ENCODE assay signal across 8 cellular contexts in genomic region chr1:81799939-81800740, GRCh38. TPM values are rescaled to one million over a fixed set of nuclear protein-coding genes. Genes with fewer than 3 reads are reported as not detected.
DNase-seq lines count a peak whose midpoint lies in the region; ATAC-seq and TF ChIP-seq lines count a peak whose summit lies in the region.

No MANE protein-coding gene starts in this region.

- H3K27ac Mint-ChIP-seq in stimulated activated naive CD8-positive, alpha-beta T cell treated with anti-CD3 and anti-CD28 coated beads, Interleukin-15, Interleukin-2, amounts not matched to agents 100 ng/mL and 50 ng/mL, for 24 hours = no peak overlapping the region

- peak overlapping the region; percentile 73 for H3K4me3 ChIP-seq in foreskin fibroblast (ENCODE audit: low read depth in 1 of 2, low read length in 2 of 2)

- H3K9me3 Mint-ChIP-seq in stimulated activated naive CD8-positive, alpha-beta T cell treated with anti-CD3 and anti-CD28 coated beads, Interleukin-15, Interleukin-2, amounts not matched to agents 100 ng/mL and 50 ng/mL, for 24 hours = no peaks in the 10 kb centered on the region

- H3K4me3 Mint-ChIP-seq in stimulated activated naive CD8-positive, alpha-beta T cell treated with anti-CD3 and anti-CD28 coated beads, Interleukin-15, Interleukin-2, amounts not matched to agents 100 ng/mL and 50 ng/mL, for 24 hours = peak overlapping the region; percentile 17

- peaks cover 11% of the 10 kb centered on the region for H3K4me1 Mint-ChIP-seq in stimulated activated naive CD8-positive, alpha-beta T cell treated with anti-CD3 and anti-CD28 coated beads, Interleukin-15, Interleukin-2, amounts not matched to agents 100 ng/mL and 50 ng/mL, for 24 hours (ENCODE audit: low read depth)

- no peak for ATAC-seq in stimulated activated naive CD8-positive, alpha-beta T cell treated with anti-CD3 and anti-CD28 coated beads, Interleukin-15, Interleukin-2, amounts not matched to agents 100 U/mL and 50 U/mL, for 24 hours
- ATAC-seq in SK-N-SH treated with all-trans-retinoic acid at 6 μM for 48 hours (peak; percentile 46), omental fat pad (ENCODE audit: low FRiP score) (peak; percentile 35), HG03378 (IDR thresholded peaks at IDR 0.05; ENCODE audit: unreplicated experiment) (no peak), HG03457 (IDR thresholded peaks at IDR 0.05; ENCODE audit: unreplicated experiment) (no peak), GM21367 (IDR thresholded peaks at IDR 0.05; ENCODE audit: unreplicated experiment) (no peak)

- H3K27me3 Mint-ChIP-seq in stimulated activated naive CD8-positive, alpha-beta T cell treated with anti-CD3 and anti-CD28 coated beads, Interleukin-15, Interleukin-2, amounts not matched to agents 100 ng/mL and 50 ng/mL, for 24 hours = peaks cover 46% of the 10 kb centered on the region

- peaks cover 4% of the 10 kb centered on the region for H3K36me3 Mint-ChIP-seq in stimulated activated naive CD8-positive, alpha-beta T cell treated with anti-CD3 and anti-CD28 coated beads, Interleukin-15, Interleukin-2, amounts not matched to agents 100 ng/mL and 50 ng/mL, for 24 hours (ENCODE audit: low read depth)

- no peak for TF ChIP-seq CTCF in foreskin fibroblast (IDR thresholded peaks at IDR 0.05; ENCODE audit: low read depth, low read length)
- no peak for TF ChIP-seq CTCF in omental fat pad (IDR thresholded peaks at IDR 0.05)

- no peak for DNase-seq in stimulated activated naive CD8-positive, alpha-beta T cell treated with anti-CD3 and anti-CD28 coated beads, Interleukin-15, Interleukin-2, amounts not matched to agents 100 U/mL and 50 U/mL, for 24 hours
- peak; percentile 70 to 86 for DNase-seq in foreskin fibroblast
- no peak for DNase-seq in omental fat pad (ENCODE audit: low spot score)

TF ChIP-seq in SK-N-SH treated with all-trans-retinoic acid at 6 μM for 48 hours, 23 proteins besides CTCF, POLR2A, EP300 and RAD21:
- TF ChIP-seq ZC3H10 (CRISPR knock-in tag; IDR thresholded peaks at IDR 0.05) (no peak), PATZ1 (CRISPR knock-in tag; IDR thresholded peaks at IDR 0.05; ENCODE audit: borderline replicate concordance) (peak; percentile 22; the same call in 1 of the 2 replicates)

RNA-seq across cellular contexts. Expression of gene ADGRL2, which starts 0.6 kb away (rescaled TPM):
- total RNA-seq in omental fat pad = 10 to 100 TPM; 50.7 to 72.4 (median 54.2) TPM

Comparison
In these comparisons a context has a peak if more than half of its experiments do, and no peak if none do; other contexts are left out.
1. ATAC-seq: peak in SK-N-SH treated with all-trans-retinoic acid at 6 μM for 48 hours (single experiment) and omental fat pad (single experiment); none in stimulated activated naive CD8-positive, alpha-beta T cell treated with anti-CD3 and anti-CD28 coated beads, Interleukin-15, Interleukin-2, amounts not matched to agents 100 U/mL and 50 U/mL, for 24 hours (single experiment), HG03378 (single experiment), HG03457 (single experiment) and GM21367 (single experiment).
2. DNase-seq: peak in foreskin fibroblast (2 of 2); none in stimulated activated naive CD8-positive, alpha-beta T cell treated with anti-CD3 and anti-CD28 coated beads, Interleukin-15, Interleukin-2, amounts not matched to agents 100 U/mL and 50 U/mL, for 24 hours (single experiment) and omental fat pad (single experiment).